ENCODE assay signal across 9 cellular contexts in the genomic region with DNA sequence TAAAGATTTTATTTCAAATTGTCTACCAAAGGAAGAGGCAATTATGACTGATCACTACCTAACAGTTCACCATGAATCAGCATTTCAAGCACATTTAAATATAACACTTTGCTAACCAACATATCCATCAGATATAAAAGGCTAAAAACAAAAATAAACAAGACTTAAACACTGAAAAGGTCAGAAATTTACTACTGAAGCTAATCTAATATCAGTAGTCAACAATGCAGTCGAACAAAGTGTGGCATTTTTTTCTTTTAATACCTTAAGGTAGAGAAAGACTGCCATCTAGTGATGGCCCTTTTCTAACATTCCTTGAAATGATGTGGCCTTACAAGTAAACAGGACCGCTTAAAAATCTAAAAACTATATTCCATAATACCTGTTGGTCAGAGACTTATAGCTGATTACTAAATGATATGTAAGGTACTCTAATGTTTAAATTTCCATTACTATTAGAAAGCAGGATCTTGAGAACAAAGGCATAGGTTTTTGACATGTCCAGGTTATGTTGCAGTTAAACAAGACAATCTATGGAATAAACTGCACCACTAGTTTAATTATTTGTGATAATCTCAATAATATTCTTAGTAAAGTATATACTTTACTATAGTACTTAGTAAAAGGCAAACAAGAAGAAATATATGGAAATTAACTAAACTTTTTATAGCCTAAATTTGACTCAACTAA.
A peak's percentile ranks its signal among the peaks of the same experiment; 100 is the strongest.
DNase-seq lines count a peak whose midpoint lies in the region; ATAC-seq, FAIRE-seq and TF ChIP-seq lines count a peak whose summit lies in the region.
"Had no signal": no experiment of that assay in that cellular context is flagged by ENCODE, and none has a peak within 500 bp of the region (broad histone marks: within the 10 kb centered on the region; RNA-seq: fewer than 3 reads in every experiment).

No MANE protein-coding gene starts in this region.

- no peaks in the 10 kb centered on the region for H3K9me3 ChIP-seq in mucosa of descending colon
- H3K9me3 ChIP-seq: SJSA1 had no signal

- no peaks in the 10 kb centered on the region for H3K4me1 ChIP-seq in mucosa of descending colon (ENCODE audit: low read depth)
- H3K4me1 ChIP-seq: SJSA1 had no signal

- intact Hi-C loops in mucosa of descending colon (cut with DNase I, micrococcal nuclease) = no loop called here

- ATAC-seq in mucosa of descending colon = peak; percentile 45
- ATAC-seq in GM18498 (IDR thresholded peaks at IDR 0.05; ENCODE audit: unreplicated experiment) = no peak

- H3K4me3 ChIP-seq in mucosa of descending colon = no peak overlapping the region
- H3K4me3 ChIP-seq: SJSA1 had no signal

- no peaks in the 10 kb centered on the region for H3K36me3 ChIP-seq in mucosa of descending colon (ENCODE audit: low read depth)
- H3K36me3 ChIP-seq: SJSA1 had no signal

- DNase-seq in DMS153 (lab: John Stamatoyannopoulos, UW) (peak; percentile 35), KG1 (lab: John Stamatoyannopoulos, UW) (peak; percentile 37), OCI-M2 (lab: John Stamatoyannopoulos, UW; ENCODE audit: unreplicated experiment) (peak; percentile 18), mucosa of descending colon (peak in 1 of 3 donors; percentile 50), NCI-H187 treated with DMSO at 0.1 percent for 48 hours (lab: John Stamatoyannopoulos, UW) (no peak)
- DNase-seq in activated effector memory CD4-positive, alpha-beta T cell treated with Interleukin-2 at 50 U/mL for 16 hours = no peak

- TF ChIP-seq CTCF in mucosa of descending colon (IDR thresholded peaks at IDR 0.05) = peak; percentile 28

- peak; percentile 72 for FAIRE-seq in endometrium (lab: Jason Lieb, UNC)

Comparison
In these comparisons a context has a peak if more than half of its experiments do, and no peak if none do; other contexts are left out.
1. DNase-seq: peak in DMS153 (single experiment), KG1 (single experiment) and OCI-M2 (single experiment); none in activated effector memory CD4-positive, alpha-beta T cell treated with Interleukin-2 at 50 U/mL for 16 hours (single experiment) and NCI-H187 treated with DMSO at 0.1 percent for 48 hours (single experiment).